16 cellular contexts compared by ENCODE assay signal in the genomic region with DNA sequence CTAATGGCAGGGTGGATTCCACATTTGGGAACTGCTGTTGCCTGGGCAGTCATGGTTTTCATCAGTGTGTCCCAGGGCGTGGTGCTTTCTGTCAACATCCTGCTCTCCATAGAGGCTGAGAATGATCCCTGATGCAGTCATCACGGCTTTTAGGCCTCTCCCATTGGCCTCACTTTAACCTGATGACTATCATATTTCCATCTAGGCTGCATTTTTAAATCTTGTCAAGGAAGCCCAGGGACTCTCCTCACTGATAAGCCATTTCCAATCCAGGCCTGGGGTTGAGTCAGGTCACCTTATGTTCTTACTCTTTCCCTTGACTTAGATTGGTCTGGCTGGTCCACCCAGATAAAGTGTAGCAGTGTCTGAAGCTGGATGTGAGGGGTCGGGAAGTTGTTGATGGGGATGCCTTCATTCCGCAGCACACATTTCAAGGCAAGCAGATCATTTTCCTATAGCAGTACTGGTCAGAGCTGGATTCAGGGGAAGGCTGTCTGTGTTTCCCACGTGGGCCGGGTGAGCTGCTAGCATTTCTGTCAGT.
DNase-seq lines count a peak whose midpoint lies in the region; ATAC-seq lines count a peak whose summit lies in the region.
"Had no signal": no experiment of that assay in that cellular context is flagged by ENCODE, and none has a peak within 500 bp of the region (broad histone marks: within the 10 kb centered on the region; RNA-seq: fewer than 3 reads in every experiment).

No MANE protein-coding gene starts in this region.

- intact Hi-C loops in posterior vena cava (cut with DNase I), result no loop called here

- H3K36me3 ChIP-seq in SJCRH30, result no peaks in the 10 kb centered on the region
- H3K36me3 ChIP-seq: ovary had no signal

- H3K27me3 ChIP-seq in SJCRH30, result no peaks in the 10 kb centered on the region
- H3K27me3 ChIP-seq: ovary had no signal

- no peak overlapping the region for H3K4me3 ChIP-seq in SJCRH30
- H3K4me3 ChIP-seq: ovary had no signal

- peaks cover 61% of the 10 kb centered on the region for H3K4me1 ChIP-seq in SJCRH30

- H3K9me3 ChIP-seq in SJCRH30 (replicated peaks), result no peaks in the 10 kb centered on the region
- H3K9me3 ChIP-seq: ovary had no signal

- DNase-seq in GM03348 (ENCODE audit: low spot score) (peak; percentile 59), SJCRH30 (peak; percentile 51 to 64), fibroblast of the conjunctiva (ENCODE audit: low read depth) (peak; percentile 47), posterior vena cava (ENCODE audit: low spot score) (peak; percentile 82)
- no peak for DNase-seq in activated T-cell treated with anti-CD3 and anti-CD28 coated beads, Interleukin-2, amount 50 U/mL, for 1 hour
- DNase-seq: activated CD4-positive, alpha-beta T cell treated with anti-CD3 and anti-CD28 coated beads, Interleukin-2, amount 50 U/mL, for 48 hours; activated naive CD4-positive, alpha-beta T cell treated with anti-CD3 and anti-CD28 coated beads for 36 hours; cortex of kidney; mammary epithelial cell; NCI-H1092; ovary; stimulated activated CD4-positive, alpha-beta T cell treated with anti-CD3 and anti-CD28 coated beads, Interleukin-1b, Interleukin-23, amount 100 ng/mL, for 48 hours; stimulated activated naive B cell treated with anti-CD40 and anti-IgM and Interleukin-4, amounts not matched to agents 10 μg/mL and 1 μg/mL and 100 μg/mL, for 72 hours had no signal

- peak overlapping the region; percentile 8; the same call in 1 of the 2 replicates for H3K27ac ChIP-seq in SJCRH30
- H3K27ac ChIP-seq: ovary had no signal

- ATAC-seq in GM19328 (IDR thresholded peaks at IDR 0.05; ENCODE audit: unreplicated experiment), result no peak
- ATAC-seq in GM18517 (IDR thresholded peaks at IDR 0.05; ENCODE audit: unreplicated experiment), result no peak
- no peak for ATAC-seq in HG02798 (IDR thresholded peaks at IDR 0.05; ENCODE audit: poor library complexity, unreplicated experiment)
- ATAC-seq: stimulated activated naive B cell treated with anti-CD40 and anti-IgM and Interleukin-4, amounts not matched to agents 10 μg/mL and 1 μg/mL and 100 μg/mL, for 72 hours had no signal
